In the genomic region with DNA sequence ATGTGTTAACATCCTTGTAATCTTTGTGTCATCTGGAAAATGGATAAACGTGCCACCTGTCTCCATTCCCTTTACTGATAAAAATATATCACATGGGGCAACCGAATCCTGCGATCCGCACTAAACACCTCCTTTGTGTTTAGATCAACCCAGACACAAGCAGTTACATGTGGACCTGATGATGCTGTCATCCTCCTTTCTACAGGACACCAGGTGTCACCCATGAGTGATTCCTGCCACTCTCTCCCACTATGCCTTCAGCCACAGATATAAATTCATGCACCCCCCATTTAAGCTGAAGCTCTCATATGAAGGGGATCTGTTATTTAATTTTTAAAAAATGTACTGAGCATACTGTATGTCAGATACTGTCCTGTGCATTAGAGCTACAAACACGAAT, we compare ENCODE assay signal across 21 cellular contexts.
"Had no signal": no experiment of that assay in that cellular context is flagged by ENCODE, and none has a peak within 500 bp of the region (broad histone marks: within the 10 kb centered on the region; RNA-seq: fewer than 3 reads in every experiment).

No MANE protein-coding gene starts in this region.

- H3K4me3 ChIP-seq: dorsolateral prefrontal cortex, psoas muscle, sigmoid colon, skin epidermis, testis, tibial nerve, upper lobe of right lung, vagina had no signal

- H3K9ac ChIP-seq: parathyroid adenoma had no signal

- H3K36me3 ChIP-seq: sigmoid colon, tibial nerve, upper lobe of right lung, vagina had no signal

- H3K79me2 ChIP-seq: parathyroid adenoma had no signal

- H2AFZ ChIP-seq: parathyroid adenoma had no signal

- H3K4me1 ChIP-seq: parathyroid adenoma, psoas muscle, sigmoid colon, testis, upper lobe of right lung had no signal

- H3K9me3 ChIP-seq: psoas muscle, sigmoid colon, testis, tibial nerve, upper lobe of right lung, vagina had no signal

- DNase-seq: dorsolateral prefrontal cortex; effector CD8-positive, alpha-beta T cell; foreskin melanocyte; head of caudate nucleus; hippocampal formation; left colon; mesendoderm; naive B cell; psoas muscle; retina; sigmoid colon; stimulated activated CD4-positive, alpha-beta T cell treated with anti-CD3 and anti-CD28 coated beads, Interleukin-2, amount 100 ng/mL, for 24 hours; stimulated activated CD4-positive, alpha-beta T cell treated with anti-CD3 and anti-CD28 coated beads, Interleukin-4, amount 100 ng/mL, for 4 hours; stimulated activated naive B cell treated with anti-CD40 and anti-IgM and Interleukin-4, amounts not matched to agents 10 μg/mL and 1 μg/mL and 100 μg/mL, for 72 hours; stimulated activated naive CD8-positive, alpha-beta T cell treated with anti-CD3 and anti-CD28 coated beads, Interleukin-15, amount 100 ng/mL, for 72 hours; testis; upper lobe of right lung had no signal

- H3K27me3 ChIP-seq: dorsolateral prefrontal cortex, sigmoid colon, testis, tibial nerve, upper lobe of right lung, vagina had no signal

- H3K27ac ChIP-seq: dorsolateral prefrontal cortex, parathyroid adenoma, psoas muscle, sigmoid colon, skin epidermis, testis, tibial nerve, upper lobe of right lung, vagina had no signal
